Comparison of ENCODE assay signal across 8 cellular contexts in the genomic region with DNA sequence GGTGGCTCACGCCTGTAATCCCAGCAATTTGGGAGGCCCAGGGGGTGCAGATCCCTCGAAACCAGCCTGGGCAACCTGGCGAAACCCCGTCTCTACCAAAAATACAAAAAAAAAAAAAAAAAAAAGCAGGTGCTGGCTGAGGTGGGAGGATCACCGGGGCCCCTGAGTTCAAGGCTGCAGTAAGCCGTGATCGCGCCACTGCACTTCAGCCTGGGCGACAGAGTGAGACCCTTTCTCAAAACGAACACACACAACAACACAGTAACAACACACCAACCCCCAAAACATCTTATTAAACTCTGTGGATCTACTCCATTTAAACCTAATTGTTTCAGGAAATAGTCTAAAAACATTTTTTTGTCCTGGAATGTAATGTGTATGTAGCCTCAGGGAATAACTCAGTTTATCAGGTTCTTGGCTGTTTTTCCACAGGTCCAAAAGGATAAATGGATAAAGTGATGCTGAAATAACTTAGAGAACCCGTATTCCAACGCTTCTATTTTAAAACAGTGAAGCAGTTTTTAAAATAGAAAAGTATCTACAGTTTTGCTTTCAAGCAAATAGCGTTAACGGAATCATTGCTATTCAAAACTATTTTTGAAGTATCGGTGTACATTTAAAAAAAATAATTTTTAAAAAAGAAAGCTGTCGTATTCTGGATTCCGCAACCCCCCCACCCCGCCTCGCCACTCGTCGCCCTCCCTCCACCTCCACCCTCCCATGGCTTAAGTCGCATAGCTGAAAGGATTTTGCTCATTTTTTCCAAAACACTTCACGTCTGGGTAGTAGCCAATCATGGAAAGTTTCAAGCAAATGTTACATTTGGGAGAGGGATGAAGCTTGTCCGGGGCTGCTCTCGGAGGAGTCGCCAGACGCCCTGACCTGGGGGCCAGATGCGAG. TPM values are rescaled to one million over a fixed set of nuclear protein-coding genes. Genes with fewer than 3 reads are reported as not detected.
DNase-seq lines count a peak whose midpoint lies in the region; ATAC-seq and TF ChIP-seq lines count a peak whose summit lies in the region.

No MANE protein-coding gene starts in this region.

- POLR2A ChIA-PET in HEK293 (lab: Yijun Ruan, JAX), result interaction anchor here (0.5 to 2.9 kb wide), 8 partner anchors 9 to 644 kb away, joined by 3 to 18 read pairs (median 5); no protein-coding TSS in a partner anchor

- H3K36me3 ChIP-seq in HEK293 (ENCODE audit: control insufficient read depth in 2 of 2, insufficient read depth in 1 of 2, low read length in 2 of 2) (no peaks in the 10 kb centered on the region), mucosa of descending colon (ENCODE audit: low read depth) (no peaks in the 10 kb centered on the region)

- TF ChIP-seq CTCF in HEK293 (tag by site-specific recombination; IDR thresholded peaks at IDR 0.05), result no peak
- TF ChIP-seq CTCF in choroid plexus epithelial cell (conservative IDR thresholded peaks at IDR 0.05; ENCODE audit: low read depth, low read length), result no peak
- no peak for TF ChIP-seq CTCF in mucosa of descending colon (IDR thresholded peaks at IDR 0.05)

- H3K4me3 ChIP-seq in HEK293 (ENCODE audit: low read depth, low read length) (peak overlapping the region; percentile 57), choroid plexus epithelial cell (ENCODE audit: low read depth, low read length) (peak overlapping the region; percentile 91), mucosa of descending colon (peak overlapping the region; percentile 90)

- H3K9me3 ChIP-seq in HEK293 (ENCODE audit: control insufficient read depth, insufficient read depth, low read depth, low read length), result no peaks in the 10 kb centered on the region
- H3K9me3 ChIP-seq in mucosa of descending colon, result no peaks in the 10 kb centered on the region

- no peaks in the 10 kb centered on the region for H3K27me3 Mint-ChIP-seq in T-helper 1 cell treated with Interleukin-12 subunit alpha and Interleukin-12 subunit beta and Interleukin-4 antibody, amounts not matched to agents 30 μg/mL and 1 μg/mL, for 36 hours (ENCODE audit: low read depth)
- H3K27me3 Mint-ChIP-seq in stimulated activated naive CD8-positive, alpha-beta T cell treated with anti-CD3 and anti-CD28 coated beads, Interleukin-15, amount 100 ng/mL, for 72 hours, result no peaks in the 10 kb centered on the region

- H3K36me3 Mint-ChIP-seq in T-helper 1 cell treated with Interleukin-12 subunit alpha and Interleukin-12 subunit beta and Interleukin-4 antibody, amounts not matched to agents 30 μg/mL and 1 μg/mL, for 36 hours (ENCODE audit: low read depth), result peaks cover 14% of the 10 kb centered on the region

- intact Hi-C loops in mucosa of descending colon (cut with DNase I, micrococcal nuclease), result no loop called here

- H3K9me3 Mint-ChIP-seq in T-helper 1 cell treated with Interleukin-12 subunit alpha and Interleukin-12 subunit beta and Interleukin-4 antibody, amounts not matched to agents 30 μg/mL and 1 μg/mL, for 36 hours, result no peaks in the 10 kb centered on the region
- H3K9me3 Mint-ChIP-seq in stimulated activated naive CD8-positive, alpha-beta T cell treated with anti-CD3 and anti-CD28 coated beads, Interleukin-15, amount 100 ng/mL, for 72 hours, result no peaks in the 10 kb centered on the region

- CTCF ChIA-PET in HEK293 (lab: Yijun Ruan, JAX), result interaction anchor here (2.5 kb wide), 1 partner anchor 29 kb away, joined by 12 read pairs; no protein-coding TSS in a partner anchor

- ATAC-seq in mucosa of descending colon, result peak; percentile 1
- peak; percentile 2 for ATAC-seq in stimulated activated naive CD8-positive, alpha-beta T cell treated with anti-CD3 and anti-CD28 coated beads, Interleukin-15, amount 100 ng/mL, for 72 hours
- no peak for ATAC-seq in HG03565 (IDR thresholded peaks at IDR 0.05; ENCODE audit: unreplicated experiment)

- peaks cover 27% of the 10 kb centered on the region for H3K4me1 Mint-ChIP-seq in T-helper 1 cell treated with Interleukin-12 subunit alpha and Interleukin-12 subunit beta and Interleukin-4 antibody, amounts not matched to agents 30 μg/mL and 1 μg/mL, for 36 hours (ENCODE audit: low read depth)
- peaks cover 35% of the 10 kb centered on the region for H3K4me1 Mint-ChIP-seq in stimulated activated naive CD8-positive, alpha-beta T cell treated with anti-CD3 and anti-CD28 coated beads, Interleukin-15, amount 100 ng/mL, for 72 hours

- peak overlapping the region; percentile 95 for H3K27ac Mint-ChIP-seq in T-helper 1 cell treated with Interleukin-12 subunit alpha and Interleukin-12 subunit beta and Interleukin-4 antibody, amounts not matched to agents 30 μg/mL and 1 μg/mL, for 36 hours
- H3K27ac Mint-ChIP-seq in stimulated activated naive CD8-positive, alpha-beta T cell treated with anti-CD3 and anti-CD28 coated beads, Interleukin-15, amount 100 ng/mL, for 72 hours, result peak overlapping the region; percentile 97 to 99

- H3K4me1 ChIP-seq in HEK293 (ENCODE audit: control insufficient read depth, insufficient read depth, low read length) (peaks cover 2% of the 10 kb centered on the region; the same call in 1 of the 2 replicates), mucosa of descending colon (ENCODE audit: low read depth) (peaks cover 17% of the 10 kb centered on the region)

- peak overlapping the region; percentile 75 for H3K27ac ChIP-seq in HEK293 (ENCODE audit: extremely low read depth, low read depth, low read length)

- peak overlapping the region; percentile 91 for H3K4me3 Mint-ChIP-seq in T-helper 1 cell treated with Interleukin-12 subunit alpha and Interleukin-12 subunit beta and Interleukin-4 antibody, amounts not matched to agents 30 μg/mL and 1 μg/mL, for 36 hours
- peak overlapping the region; percentile 91 to 92 for H3K4me3 Mint-ChIP-seq in stimulated activated naive CD8-positive, alpha-beta T cell treated with anti-CD3 and anti-CD28 coated beads, Interleukin-15, amount 100 ng/mL, for 72 hours

- DNase-seq in choroid plexus epithelial cell (ENCODE audit: low read depth), result peak; percentile 49
- DNase-seq in mucosa of descending colon, result no peak
- DNase-seq in stimulated activated naive CD8-positive, alpha-beta T cell treated with anti-CD3 and anti-CD28 coated beads, Interleukin-15, amount 100 ng/mL, for 72 hours, result no peak
- no peak for DNase-seq in COLO668 (lab: John Stamatoyannopoulos, UW; ENCODE audit: unreplicated experiment)
- no peak for DNase-seq in NCI-H510A (lab: John Stamatoyannopoulos, UW)

TF ChIP-seq in HEK293, 187 proteins besides CTCF, POLR2A, EP300 and RAD21:
- TF ChIP-seq SCRT2 (tag by site-specific recombination; IDR thresholded peaks at IDR 0.05), result no peak
- no peak for TF ChIP-seq ZNF544 (tag by site-specific recombination; IDR thresholded peaks at IDR 0.05)
- TF ChIP-seq ZNF175 (tag by site-specific recombination; IDR thresholded peaks at IDR 0.05), result no peak
- no peak for TF ChIP-seq ZNF239 (tag by site-specific recombination; IDR thresholded peaks at IDR 0.05)
- no peak for TF ChIP-seq SALL2 (tag by site-specific recombination; IDR thresholded peaks at IDR 0.05; ENCODE audit: borderline replicate concordance)
- TF ChIP-seq ZNF138 (tag by site-specific recombination; IDR thresholded peaks at IDR 0.05; ENCODE audit: borderline replicate concordance), result no peak
- TF ChIP-seq, protein P1, sequence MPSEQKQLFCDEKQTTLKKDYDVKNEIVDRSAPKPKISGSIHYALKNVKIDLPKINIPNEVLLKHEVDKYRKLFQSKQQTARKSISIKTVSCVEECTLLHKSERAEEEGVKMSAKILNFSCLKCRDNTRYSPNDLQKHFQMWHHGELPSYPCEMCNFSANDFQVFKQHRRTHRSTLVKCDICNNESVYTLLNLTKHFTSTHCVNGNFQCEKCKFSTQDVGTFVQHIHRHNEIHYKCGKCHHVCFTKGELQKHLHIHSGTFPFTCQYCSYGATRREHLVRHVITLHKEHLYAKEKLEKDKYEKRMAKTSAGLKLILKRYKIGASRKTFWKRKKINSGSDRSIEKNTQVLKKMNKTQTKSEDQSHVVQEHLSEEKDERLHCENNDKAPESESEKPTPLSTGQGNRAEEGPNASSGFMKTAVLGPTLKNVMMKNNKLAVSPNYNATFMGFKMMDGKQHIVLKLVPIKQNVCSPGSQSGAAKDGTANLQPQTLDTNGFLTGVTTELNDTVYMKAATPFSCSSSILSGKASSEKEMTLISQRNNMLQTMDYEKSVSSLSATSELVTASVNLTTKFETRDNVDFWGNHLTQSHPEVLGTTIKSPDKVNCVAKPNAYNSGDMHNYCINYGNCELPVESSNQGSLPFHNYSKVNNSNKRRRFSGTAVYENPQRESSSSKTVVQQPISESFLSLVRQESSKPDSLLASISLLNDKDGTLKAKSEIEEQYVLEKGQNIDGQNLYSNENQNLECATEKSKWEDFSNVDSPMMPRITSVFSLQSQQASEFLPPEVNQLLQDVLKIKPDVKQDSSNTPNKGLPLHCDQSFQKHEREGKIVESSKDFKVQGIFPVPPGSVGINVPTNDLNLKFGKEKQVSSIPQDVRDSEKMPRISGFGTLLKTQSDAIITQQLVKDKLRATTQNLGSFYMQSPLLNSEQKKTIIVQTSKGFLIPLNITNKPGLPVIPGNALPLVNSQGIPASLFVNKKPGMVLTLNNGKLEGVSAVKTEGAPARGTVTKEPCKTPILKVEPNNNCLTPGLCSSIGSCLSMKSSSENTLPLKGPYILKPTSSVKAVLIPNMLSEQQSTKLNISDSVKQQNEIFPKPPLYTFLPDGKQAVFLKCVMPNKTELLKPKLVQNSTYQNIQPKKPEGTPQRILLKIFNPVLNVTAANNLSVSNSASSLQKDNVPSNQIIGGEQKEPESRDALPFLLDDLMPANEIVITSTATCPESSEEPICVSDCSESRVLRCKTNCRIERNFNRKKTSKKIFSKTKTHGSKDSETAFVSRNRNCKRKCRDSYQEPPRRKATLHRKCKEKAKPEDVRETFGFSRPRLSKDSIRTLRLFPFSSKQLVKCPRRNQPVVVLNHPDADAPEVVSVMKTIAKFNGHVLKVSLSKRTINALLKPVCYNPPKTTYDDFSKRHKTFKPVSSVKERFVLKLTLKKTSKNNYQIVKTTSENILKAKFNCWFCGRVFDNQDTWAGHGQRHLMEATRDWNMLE (tag by site-specific recombination; conservative IDR thresholded peaks at IDR 0.05; ENCODE audit: low read depth), result no peak
- TF ChIP-seq ZNF121 (tag by site-specific recombination; IDR thresholded peaks at IDR 0.05), result 0 out of 2 replicates have a peak, but pooled peaks have one; percentile 44

RNA-seq across cellular contexts. Expression of gene GLS, which starts 0.9 kb away (rescaled TPM):
- 10 to 100 TPM; 49.8 to 91.9 (median 77.0) TPM for total RNA-seq in mucosa of descending colon
